In the genomic region with DNA sequence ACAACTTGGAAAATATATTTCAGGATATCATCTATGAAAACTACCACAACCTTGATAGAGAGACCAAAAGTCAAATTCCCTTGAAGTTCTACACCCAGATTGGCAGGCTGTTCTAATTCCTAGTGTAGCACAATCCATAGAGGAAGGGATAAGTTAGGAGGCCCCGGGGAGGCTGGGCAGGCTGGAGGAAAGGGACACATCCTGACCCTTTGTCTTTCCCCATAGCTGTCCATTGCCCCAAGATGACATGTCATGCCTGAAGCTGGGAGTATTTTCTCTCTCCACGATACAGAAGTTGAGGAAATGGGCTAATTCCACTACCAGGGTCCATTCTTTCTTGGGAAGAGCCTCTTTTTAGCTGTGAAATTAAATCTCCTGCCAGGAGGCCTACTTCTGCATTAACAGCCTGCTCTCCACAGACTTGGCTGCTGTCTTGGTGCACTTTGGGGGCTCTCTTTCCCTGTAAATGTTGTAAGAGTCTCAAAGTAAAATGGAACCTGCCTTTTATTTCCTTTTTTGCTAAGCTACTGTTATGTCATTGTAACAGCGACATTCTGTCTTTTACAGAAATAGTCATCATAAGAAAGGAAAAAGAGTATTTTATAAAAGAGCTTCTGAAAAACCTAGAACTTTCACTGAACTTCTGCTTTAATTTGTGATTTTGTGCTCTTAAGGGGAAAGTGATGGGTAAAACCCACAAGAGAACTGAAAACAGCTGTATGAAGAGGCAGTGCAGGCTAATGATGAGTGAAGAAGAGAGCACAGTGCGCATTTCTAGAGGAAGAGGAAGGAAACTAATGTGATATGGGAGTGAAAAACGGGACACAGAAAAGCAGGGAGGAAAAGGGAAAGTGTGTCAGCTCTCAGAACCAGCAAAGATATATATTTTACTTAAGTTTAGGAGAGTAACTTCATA, we compare ENCODE assay signal across 8 cellular contexts. TPM values are rescaled to one million over a fixed set of nuclear protein-coding genes. Genes with fewer than 3 reads are reported as not detected.
DNase-seq lines count a peak whose midpoint lies in the region; ATAC-seq and TF ChIP-seq lines count a peak whose summit lies in the region.
"Not testable (repeated sequence)": the region's sequence is repeated elsewhere in the genome, so short reads cannot be mapped to it uniquely, and the experiment has no call there.

No MANE protein-coding gene starts in this region.

- not testable (repeated sequence) for H3K27me3 ChIP-seq in BJ (ENCODE audit: control insufficient read depth, insufficient read depth, low read length)
- peaks cover 20% of the 10 kb centered on the region for H3K27me3 ChIP-seq in neural progenitor cell

- not testable (repeated sequence) for H3K36me3 ChIP-seq in BJ (ENCODE audit: control insufficient read depth, insufficient read depth, low read length); neural progenitor cell

- not testable (repeated sequence) for H3K36me3 Mint-ChIP-seq in activated CD8-positive, alpha-beta T cell treated with anti-CD3 and anti-CD28 coated beads, Interleukin-2, amount 10 ng/mL, durations not matched to agents 7 days and 5 days (ENCODE audit: low read depth); neural progenitor cell

- not testable (repeated sequence) for H3K27ac ChIP-seq in neural progenitor cell

- H3F3A ChIP-seq in neural progenitor cell (ENCODE audit: low read depth), result not testable (repeated sequence)

- H3K9ac ChIP-seq in neural progenitor cell, result not testable (repeated sequence)

- not testable (repeated sequence) for H3K4me1 ChIP-seq in neural progenitor cell

- not testable (repeated sequence) for H3K4me2 ChIP-seq in neural progenitor cell

- ATAC-seq in GM18517 (IDR thresholded peaks at IDR 0.05; ENCODE audit: unreplicated experiment) (peak; percentile 81), GM21723 (IDR thresholded peaks at IDR 0.05; ENCODE audit: unreplicated experiment) (peak; percentile 75), HG03280 (IDR thresholded peaks at IDR 0.05; ENCODE audit: unreplicated experiment) (peak; percentile 67)
- peak; percentile 57 for ATAC-seq in activated CD8-positive, alpha-beta T cell treated with anti-CD3 and anti-CD28 coated beads, Interleukin-2, amount 10 ng/mL, durations not matched to agents 7 days and 5 days

- POLR2A ChIA-PET in BJ (lab: Charles Lee); activated CD8-positive, alpha-beta T cell treated with anti-CD3 and anti-CD28 coated beads, Interleukin-2, amount 10 ng/mL, durations not matched to agents 7 days and 5 days (lab: Charles Lee): not testable (repeated sequence)

- peak overlapping the region; percentile 89 for H2AFZ ChIP-seq in neural progenitor cell (replicated peaks)

- H3K27ac Mint-ChIP-seq in activated CD8-positive, alpha-beta T cell treated with anti-CD3 and anti-CD28 coated beads, Interleukin-2, amount 10 ng/mL, durations not matched to agents 7 days and 5 days; neural progenitor cell: not testable (repeated sequence)

- TF ChIP-seq CTCF in BJ (IDR thresholded peaks at IDR 0.05; ENCODE audit: insufficient read depth, low read depth, low read length) (peak; percentile 49), neural progenitor cell (IDR thresholded peaks at IDR 0.05) (peak; percentile 59)

- not testable (repeated sequence) for H3K4me1 Mint-ChIP-seq in activated CD8-positive, alpha-beta T cell treated with anti-CD3 and anti-CD28 coated beads, Interleukin-2, amount 10 ng/mL, durations not matched to agents 7 days and 5 days (ENCODE audit: low read depth); neural progenitor cell

- CTCF ChIA-PET in BJ (lab: Yijun Ruan, JAX), result interaction anchor here (1.3 kb wide), 1 partner anchor 11 kb away, joined by 4 read pairs; no protein-coding TSS in a partner anchor
- CTCF ChIA-PET in activated CD8-positive, alpha-beta T cell treated with anti-CD3 and anti-CD28 coated beads, Interleukin-2, amount 10 ng/mL, durations not matched to agents 7 days and 5 days (lab: Charles Lee), result interaction anchor here (0.7 to 1.8 kb wide), 20 partner anchors 9 to 1317 kb away, joined by 3 to 16 read pairs (median 4); no protein-coding TSS in a partner anchor

- not testable (repeated sequence) for H3K4me3 Mint-ChIP-seq in activated CD8-positive, alpha-beta T cell treated with anti-CD3 and anti-CD28 coated beads, Interleukin-2, amount 10 ng/mL, durations not matched to agents 7 days and 5 days; neural progenitor cell

- not testable (repeated sequence) for H3K9me3 ChIP-seq in neural progenitor cell (ENCODE audit: low read depth)

- H4K20me1 ChIP-seq in neural progenitor cell (ENCODE audit: low read depth), result not testable (repeated sequence)

- not testable (repeated sequence) for H3K79me2 ChIP-seq in neural progenitor cell (ENCODE audit: low read depth)

- H3K27me3 Mint-ChIP-seq in activated CD8-positive, alpha-beta T cell treated with anti-CD3 and anti-CD28 coated beads, Interleukin-2, amount 10 ng/mL, durations not matched to agents 7 days and 5 days (ENCODE audit: low read depth), result peaks cover 25% of the 10 kb centered on the region
- H3K27me3 Mint-ChIP-seq in neural progenitor cell (ENCODE audit: insufficient read depth, low read depth), result not testable (repeated sequence)

- H3K9me3 Mint-ChIP-seq in activated CD8-positive, alpha-beta T cell treated with anti-CD3 and anti-CD28 coated beads, Interleukin-2, amount 10 ng/mL, durations not matched to agents 7 days and 5 days (ENCODE audit: insufficient read depth); neural progenitor cell: not testable (repeated sequence)

- DNase-seq in BJ (ENCODE audit: low read depth); activated CD8-positive, alpha-beta T cell treated with anti-CD3 and anti-CD28 coated beads, Interleukin-2, amount 10 ng/mL, durations not matched to agents 7 days and 5 days: not testable (repeated sequence)
- peak; percentile 18 for DNase-seq in NCI-H69 (lab: John Stamatoyannopoulos, UW)
- DNase-seq in fibroblast of peridontal ligament (ENCODE audit: extremely low read depth), result peak; percentile 8
- DNase-seq in neural progenitor cell (ENCODE audit: low spot score), result peak; percentile 37

- H3K4me3 ChIP-seq in BJ (ENCODE audit: low read depth, low read length); neural progenitor cell: not testable (repeated sequence)

RNA-seq across cellular contexts. Expression of gene IFNA16, which starts 3.4 kb away (rescaled TPM):
- polyA plus RNA-seq in BJ (2011; rRNA removed), result not detected in 2 replicates
- polyA minus RNA-seq in BJ (2011; rRNA and poly(A)+ RNA removed), result not detected in 2 replicates
- not detected for total RNA-seq in activated CD8-positive, alpha-beta T cell treated with anti-CD3 and anti-CD28 coated beads, Interleukin-2, amount 10 ng/mL, durations not matched to agents 7 days and 5 days
- not detected in 2 replicates for total RNA-seq in neural progenitor cell (ENCODE audit: low replicate concordance)

RNA-seq across cellular contexts. Expression of gene IFNA10, which starts 6.7 kb away (rescaled TPM):
- not detected in 2 replicates for polyA plus RNA-seq in BJ (2011; rRNA removed)
- polyA minus RNA-seq in BJ (2011; rRNA and poly(A)+ RNA removed), result not detected in 2 replicates
- not detected for total RNA-seq in activated CD8-positive, alpha-beta T cell treated with anti-CD3 and anti-CD28 coated beads, Interleukin-2, amount 10 ng/mL, durations not matched to agents 7 days and 5 days
- total RNA-seq in neural progenitor cell (ENCODE audit: low replicate concordance), result not detected in 2 replicates

RNA-seq across cellular contexts. Expression of gene IFNA7, which starts 11.7 kb away (rescaled TPM):
- not detected in 2 replicates for polyA plus RNA-seq in BJ (2011; rRNA removed)
- polyA minus RNA-seq in BJ (2011; rRNA and poly(A)+ RNA removed), result not detected in 2 replicates
- total RNA-seq in activated CD8-positive, alpha-beta T cell treated with anti-CD3 and anti-CD28 coated beads, Interleukin-2, amount 10 ng/mL, durations not matched to agents 7 days and 5 days, result not detected
- not detected in 2 replicates for total RNA-seq in neural progenitor cell (ENCODE audit: low replicate concordance)

RNA-seq across cellular contexts. Expression of gene IFNA17, which starts 14.4 kb away (rescaled TPM):
- polyA plus RNA-seq in BJ (2011; rRNA removed), result not detected in 2 replicates
- polyA minus RNA-seq in BJ (2011; rRNA and poly(A)+ RNA removed), result not detected in 2 replicates
- total RNA-seq in activated CD8-positive, alpha-beta T cell treated with anti-CD3 and anti-CD28 coated beads, Interleukin-2, amount 10 ng/mL, durations not matched to agents 7 days and 5 days, result not detected
- total RNA-seq in neural progenitor cell (ENCODE audit: low replicate concordance), result not detected in 2 replicates

RNA-seq across cellular contexts. Expression of gene IFNA14, which starts 26.1 kb away (rescaled TPM):
- not detected in 2 replicates for polyA plus RNA-seq in BJ (2011; rRNA removed)
- polyA minus RNA-seq in BJ (2011; rRNA and poly(A)+ RNA removed), result not detected in 2 replicates
- total RNA-seq in activated CD8-positive, alpha-beta T cell treated with anti-CD3 and anti-CD28 coated beads, Interleukin-2, amount 10 ng/mL, durations not matched to agents 7 days and 5 days, result not detected
- total RNA-seq in neural progenitor cell (ENCODE audit: low replicate concordance), result not detected in 2 replicates
